Comparison of ENCODE assay signal across 8 cellular contexts in the genomic region with DNA sequence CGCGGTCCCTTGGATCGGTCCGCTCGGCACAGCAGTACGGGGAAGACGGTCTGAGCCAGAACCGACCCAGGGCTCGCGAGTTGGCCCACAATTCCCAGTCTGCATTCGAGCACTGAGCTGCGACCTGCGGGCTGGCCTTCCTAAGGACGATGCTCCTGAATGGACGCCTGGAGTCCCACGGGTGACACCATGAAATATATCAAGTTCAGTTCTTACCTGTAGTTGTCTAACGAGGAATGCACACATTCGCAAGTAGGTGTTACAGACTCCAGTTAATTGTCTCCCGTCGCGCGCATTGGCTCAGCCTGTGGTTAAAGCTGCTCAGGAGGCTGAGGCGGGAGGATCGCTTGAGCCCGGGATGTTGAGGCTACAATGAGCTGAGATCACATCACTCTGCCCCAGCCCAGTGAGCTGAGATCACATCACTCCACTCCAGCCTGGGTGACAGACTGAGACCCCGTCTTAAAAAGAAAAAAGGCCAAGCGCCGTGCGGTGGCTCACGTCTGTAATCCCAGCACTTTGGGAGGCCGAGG. TPM values are rescaled to one million over a fixed set of nuclear protein-coding genes. Genes with fewer than 3 reads are reported as not detected.
A peak's percentile ranks its signal among the peaks of the same experiment; 100 is the strongest.
DNase-seq lines count a peak whose midpoint lies in the region; ATAC-seq and TF ChIP-seq lines count a peak whose summit lies in the region.

No MANE protein-coding gene starts in this region.

- no peaks in the 10 kb centered on the region for H3K9me3 ChIP-seq in BE2C

- POLR2A ChIA-PET in naive thymus-derived CD8-positive, alpha-beta T cell (lab: Charles Lee) = interaction anchor here (1.3 to 2.5 kb wide), 5 partner anchors 29 to 533 kb away, joined by 5 to 35 read pairs (median 6); partner anchors contain the start of genes BCLAF1 and MAP3K5

- intact Hi-C loops in dendritic cell treated with granulocyte-macrophage colony-stimulating factor and Interleukin-4, amounts not matched to agents 40 ng/mL and 50 ng/mL, for 4 days (cut with micrococcal nuclease) = no loop called here

- H3K4me3 ChIP-seq in BE2C (ENCODE audit: low read depth, low read length) = peak overlapping the region; percentile 86

- H3K27ac Mint-ChIP-seq in dendritic cell treated with granulocyte-macrophage colony-stimulating factor and Interleukin-4, amounts not matched to agents 40 ng/mL and 50 ng/mL, for 4 days = peak overlapping the region; percentile 86
- H3K27ac Mint-ChIP-seq in naive thymus-derived CD8-positive, alpha-beta T cell = peak overlapping the region; percentile 61 to 96 (median 88)

- H3K4me3 Mint-ChIP-seq in dendritic cell treated with granulocyte-macrophage colony-stimulating factor and Interleukin-4, amounts not matched to agents 40 ng/mL and 50 ng/mL, for 4 days = peak overlapping the region; percentile 87
- H3K4me3 Mint-ChIP-seq in naive thymus-derived CD8-positive, alpha-beta T cell = peak overlapping the region; percentile 86 to 95 (median 91)

- no peak for DNase-seq in BE2C
- peak; percentile 3 for DNase-seq in MV-4-11 (lab: John Stamatoyannopoulos, UW)
- peak in 2 of 10 donors; percentile 3 to 5 for DNase-seq in naive thymus-derived CD8-positive, alpha-beta T cell
- no peak for DNase-seq in DMS153 treated with DMSO at 0.1 percent for 48 hours (lab: John Stamatoyannopoulos, UW; ENCODE audit: unreplicated experiment)
- no peak for DNase-seq in NCI-H510A (lab: John Stamatoyannopoulos, UW)
- DNase-seq in mesenteric fat pad (ENCODE audit: low spot score) = no peak
- no peak for DNase-seq in DMS53 treated with DMSO at 0.1 percent for 48 hours (lab: John Stamatoyannopoulos, UW; ENCODE audit: unreplicated experiment)

- H3K36me3 ChIP-seq in BE2C = no peaks in the 10 kb centered on the region; the same call in none of the 2 replicates

- H3K4me1 ChIP-seq in BE2C = no peaks in the 10 kb centered on the region

- ATAC-seq in naive thymus-derived CD8-positive, alpha-beta T cell = no peak

- TF ChIP-seq CTCF in BE2C (IDR thresholded peaks at IDR 0.05; ENCODE audit: low read depth, low read length) = no peak

- H3K27me3 Mint-ChIP-seq in dendritic cell treated with granulocyte-macrophage colony-stimulating factor and Interleukin-4, amounts not matched to agents 40 ng/mL and 50 ng/mL, for 4 days = no peaks in the 10 kb centered on the region
- H3K27me3 Mint-ChIP-seq in naive thymus-derived CD8-positive, alpha-beta T cell = no peaks in the 10 kb centered on the region

- H3K9me3 Mint-ChIP-seq in dendritic cell treated with granulocyte-macrophage colony-stimulating factor and Interleukin-4, amounts not matched to agents 40 ng/mL and 50 ng/mL, for 4 days = no peaks in the 10 kb centered on the region
- H3K9me3 Mint-ChIP-seq in naive thymus-derived CD8-positive, alpha-beta T cell = no peaks in the 10 kb centered on the region

- peaks cover 21% of the 10 kb centered on the region for H3K4me1 Mint-ChIP-seq in dendritic cell treated with granulocyte-macrophage colony-stimulating factor and Interleukin-4, amounts not matched to agents 40 ng/mL and 50 ng/mL, for 4 days (ENCODE audit: low read depth)
- H3K4me1 Mint-ChIP-seq in naive thymus-derived CD8-positive, alpha-beta T cell = peaks cover 14 to 51% (median 37%) of the 10 kb centered on the region in 4 donors

- H3K36me3 Mint-ChIP-seq in dendritic cell treated with granulocyte-macrophage colony-stimulating factor and Interleukin-4, amounts not matched to agents 40 ng/mL and 50 ng/mL, for 4 days (ENCODE audit: low read depth) = peaks cover 21% of the 10 kb centered on the region
- H3K36me3 Mint-ChIP-seq in naive thymus-derived CD8-positive, alpha-beta T cell = peaks cover 11 to 22% (median 16%) of the 10 kb centered on the region in 3 donors

- no peaks in the 10 kb centered on the region for H3K27me3 ChIP-seq in BE2C

RNA-seq across cellular contexts. Expression of gene PEX7, which starts 0.8 kb away (rescaled TPM):
- 16.8 TPM for polyA plus RNA-seq in BE2C (2012; ENCODE audit: insufficient read depth, insufficient read length, low read depth)
- 1 to 10 TPM; 5.8 to 6.9 TPM for total RNA-seq in naive thymus-derived CD8-positive, alpha-beta T cell
- 1 to 10 TPM; 3.0 to 4.6 (median 4.2) TPM for polyA plus RNA-seq in naive thymus-derived CD8-positive, alpha-beta T cell
- total RNA-seq in mesenteric fat pad = 5.3 TPM

RNA-seq across cellular contexts. Expression of gene MAP3K5, which starts 30.9 kb away (rescaled TPM):
- 2.3 TPM for polyA plus RNA-seq in BE2C (2012; ENCODE audit: insufficient read depth, insufficient read length, low read depth)
- total RNA-seq in naive thymus-derived CD8-positive, alpha-beta T cell = 1 to 10 TPM; 7.7 to 8.7 TPM
- 1 to 10 TPM; 3.0 to 4.5 (median 3.1) TPM for polyA plus RNA-seq in naive thymus-derived CD8-positive, alpha-beta T cell
- total RNA-seq in mesenteric fat pad = 24.4 TPM
